ENCODE assay signal across 1 cellular context in genomic region chr17:74524751-74525725, GRCh38.
TF ChIP-seq lines count a peak whose summit lies in the region.

No MANE protein-coding gene starts in this region.

TF ChIP-seq in GM12878, 131 proteins besides CTCF, POLR2A, EP300 and RAD21:
- TF ChIP-seq RB1 (IDR thresholded peaks at IDR 0.05; ENCODE audit: borderline replicate concordance), result no peak
- TF ChIP-seq EZH2 (IDR thresholded peaks at IDR 0.05; ENCODE audit: borderline replicate concordance, control insufficient read depth, low read depth, low read length), result no peak
- no peak for TF ChIP-seq GATAD2B (conservative IDR thresholded peaks at IDR 0.05; ENCODE audit: low read depth)
- TF ChIP-seq ZBED1 (IDR thresholded peaks at IDR 0.05; ENCODE audit: borderline replicate concordance), result no peak
- no peak for TF ChIP-seq CBX5 (IDR thresholded peaks at IDR 0.05; ENCODE audit: low read depth)
- no peak for TF ChIP-seq CREM (IDR thresholded peaks at IDR 0.05; ENCODE audit: low read depth)
